In genomic region chr6:150622476-150622875, GRCh38 we compare ENCODE assay signal across 18 cellular contexts.
"Had no signal": no experiment of that assay in that cellular context is flagged by ENCODE, and none has a peak within 500 bp of the region (broad histone marks: within the 10 kb centered on the region; RNA-seq: fewer than 3 reads in every experiment).

No MANE protein-coding gene starts in this region.

- H3K4me1 Mint-ChIP-seq: activated naive CD4-positive, alpha-beta T cell treated with anti-CD3 and anti-CD28 coated beads, Interleukin-2, amount 50 U/mL, for 24 hours; WTC11 had no signal

- H3K4me3 Mint-ChIP-seq: activated naive CD4-positive, alpha-beta T cell treated with anti-CD3 and anti-CD28 coated beads, Interleukin-2, amount 50 U/mL, for 24 hours; brain; central memory CD8-positive, alpha-beta T cell; dendritic cell treated with granulocyte-macrophage colony-stimulating factor and Interleukin-4, amounts not matched to agents 40 ng/mL and 50 ng/mL, for 4 days; natural killer cell treated with Interleukin-12 subunit alpha and Interleukin-12 subunit beta and Interleukin-15 and Interleukin-18, amount 100 ng/mL, for 72 hours; stimulated activated naive CD8-positive, alpha-beta T cell treated with anti-CD3 and anti-CD28 coated beads, Interleukin-15, amount 100 ng/mL, for 72 hours; T-helper 1 cell treated with Interleukin-12 subunit alpha and Interleukin-12 subunit beta and Interleukin-4 antibody, amounts not matched to agents 30 μg/mL and 1 μg/mL, for 36 hours; WTC11 had no signal

- H3K27ac ChIP-seq: lower lobe of right lung, sigmoid colon, thoracic aorta, uterus had no signal

- H3K27me3 ChIP-seq: sigmoid colon, uterus had no signal

- ATAC-seq: natural killer cell treated with Interleukin-12 subunit alpha and Interleukin-12 subunit beta and Interleukin-15 and Interleukin-18, amount 100 ng/mL, for 72 hours; WTC11 had no signal

- H3K4me3 ChIP-seq: lower lobe of right lung, sigmoid colon, thoracic aorta, uterus had no signal

- H3K27ac Mint-ChIP-seq: activated naive CD4-positive, alpha-beta T cell treated with anti-CD3 and anti-CD28 coated beads, Interleukin-2, amount 50 U/mL, for 24 hours; activated T-helper 2 cell treated with anti-CD3 and anti-CD28 coated beads, Interferon-gamma antibody, Interleukin-2, Interleukin-4, amounts not matched to agents 10 μg/mL and 5 μg/mL and 100 μg/mL, durations not matched to agents 14 hours and 24 hours and 36 hours; dendritic cell treated with granulocyte-macrophage colony-stimulating factor and Interleukin-4, amounts not matched to agents 40 ng/mL and 50 ng/mL, for 4 days; natural killer cell treated with Interleukin-12 subunit alpha and Interleukin-12 subunit beta and Interleukin-15 and Interleukin-18, amount 100 ng/mL, for 72 hours; stimulated activated naive CD8-positive, alpha-beta T cell treated with anti-CD3 and anti-CD28 coated beads, Interleukin-15, amount 100 ng/mL, for 72 hours; WTC11 had no signal

- H3K27me3 Mint-ChIP-seq: brain; central memory CD8-positive, alpha-beta T cell had no signal

- H3K9me3 ChIP-seq: lower lobe of right lung, sigmoid colon, thoracic aorta, uterus had no signal

- H3K9me3 Mint-ChIP-seq: activated naive CD4-positive, alpha-beta T cell treated with anti-CD3 and anti-CD28 coated beads, Interleukin-2, amount 50 U/mL, for 24 hours; activated T-helper 2 cell treated with anti-CD3 and anti-CD28 coated beads, Interferon-gamma antibody, Interleukin-2, Interleukin-4, amounts not matched to agents 10 μg/mL and 5 μg/mL and 100 μg/mL, durations not matched to agents 14 hours and 24 hours and 36 hours; central memory CD8-positive, alpha-beta T cell; natural killer cell treated with Interleukin-12 subunit alpha and Interleukin-12 subunit beta and Interleukin-15 and Interleukin-18, amount 100 ng/mL, for 72 hours; stimulated activated naive CD8-positive, alpha-beta T cell treated with anti-CD3 and anti-CD28 coated beads, Interleukin-15, amount 100 ng/mL, for 72 hours; T-helper 1 cell treated with Interleukin-12 subunit alpha and Interleukin-12 subunit beta and Interleukin-4 antibody, amounts not matched to agents 30 μg/mL and 1 μg/mL, for 36 hours had no signal

- H3K36me3 Mint-ChIP-seq: activated naive CD4-positive, alpha-beta T cell treated with anti-CD3 and anti-CD28 coated beads, Interleukin-2, amount 50 U/mL, for 24 hours; natural killer cell treated with Interleukin-12 subunit alpha and Interleukin-12 subunit beta and Interleukin-15 and Interleukin-18, amount 100 ng/mL, for 72 hours had no signal

- H3K36me3 ChIP-seq: lower lobe of right lung, sigmoid colon, thoracic aorta, uterus had no signal

- DNase-seq: activated CD4-positive, alpha-beta T cell treated with anti-CD3 and anti-CD28 coated beads, Interleukin-2, amount 50 U/mL, for 1 hour; activated T-cell treated with anti-CD3 and anti-CD28 coated beads for 4 hours; amygdala; lower lobe of right lung; occipital lobe; sigmoid colon; stimulated activated CD4-positive, alpha-beta T cell treated with anti-CD3 and anti-CD28 coated beads, Interleukin-12 subunit alpha, Interleukin-12 subunit beta, amount 100 ng/mL, for 4 hours; stimulated activated naive CD8-positive, alpha-beta T cell treated with anti-CD3 and anti-CD28 coated beads, Interleukin-15, amount 100 ng/mL, for 72 hours; uterus had no signal
